ENCODE assay signal across 11 cellular contexts in the genomic region with DNA sequence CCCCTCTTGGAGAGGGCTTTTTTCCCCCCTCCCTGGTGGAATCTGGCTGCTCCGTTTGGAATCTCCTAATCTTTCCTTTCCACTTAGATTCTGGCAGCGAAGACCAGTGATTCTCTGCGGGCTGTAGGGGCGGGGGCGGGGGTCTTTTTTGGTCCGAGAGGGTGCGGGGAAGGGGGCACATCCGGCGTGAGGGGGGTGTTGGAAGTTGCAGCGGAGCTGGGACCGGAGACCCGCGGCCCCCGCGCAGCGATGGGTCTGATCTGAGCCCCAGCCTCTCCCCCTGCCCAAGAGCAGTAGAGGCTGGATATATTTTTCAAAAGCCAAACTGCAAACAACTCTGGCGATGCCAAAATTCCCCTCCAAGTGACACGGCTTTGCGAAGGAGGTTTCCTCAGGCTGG. TPM values are rescaled to one million over a fixed set of nuclear protein-coding genes. Genes with fewer than 3 reads are reported as not detected.
A peak's percentile ranks its signal among the peaks of the same experiment; 100 is the strongest.
DNase-seq lines count a peak whose midpoint lies in the region; ATAC-seq and TF ChIP-seq lines count a peak whose summit lies in the region.
"Had no signal": no experiment of that assay in that cellular context is flagged by ENCODE, and none has a peak within 500 bp of the region (broad histone marks: within the 10 kb centered on the region; RNA-seq: fewer than 3 reads in every experiment).

No MANE protein-coding gene starts in this region.

- H3K36me3 ChIP-seq in HEK293 (ENCODE audit: control insufficient read depth in 2 of 2, insufficient read depth in 1 of 2, low read length in 2 of 2) (no peaks in the 10 kb centered on the region), mammary epithelial cell (ENCODE audit: insufficient read depth, low read length) (no peaks in the 10 kb centered on the region), stomach (no peaks in the 10 kb centered on the region)

- H3K79me2 ChIP-seq in mammary epithelial cell (ENCODE audit: insufficient read depth, low read length) = no peaks in the 10 kb centered on the region

- TF ChIP-seq CTCF in HEK293 (tag by site-specific recombination; IDR thresholded peaks at IDR 0.05) = no peak
- no peak for TF ChIP-seq CTCF in mammary epithelial cell (conservative IDR thresholded peaks at IDR 0.05 in 1 of 2, IDR thresholded peaks at IDR 0.05 in 1 of 2; ENCODE audit: extremely low read depth in 1 of 2, insufficient read depth in 1 of 2, low read depth in 1 of 2, low read length in 2 of 2)
- TF ChIP-seq CTCF in stomach (IDR thresholded peaks at IDR 0.05) = no peak
- no peak for TF ChIP-seq CTCF in GM10248 (IDR thresholded peaks at IDR 0.05; ENCODE audit: control extremely low read depth, extremely low read depth, low read depth, missing control alignments)

- no peak overlapping the region for H3K9ac ChIP-seq in mammary epithelial cell (ENCODE audit: insufficient read depth, low read length)

- intact Hi-C loops in mammary epithelial cell (cut with micrococcal nuclease) = loop anchor here (10.0 kb wide), 1 partner anchor 569 kb away; no protein-coding TSS in a partner anchor
- intact Hi-C loops in stomach (cut with DNase I; ENCODE audit: low total_unique reads) = no loop called here

- no peak overlapping the region for H2AFZ ChIP-seq in mammary epithelial cell (ENCODE audit: low read depth, low read length)

- H3K9me3 ChIP-seq in HEK293 (ENCODE audit: control insufficient read depth, insufficient read depth, low read depth, low read length) (no peaks in the 10 kb centered on the region), mammary epithelial cell (replicated peaks; ENCODE audit: insufficient read depth, low read length) (no peaks in the 10 kb centered on the region), stomach (no peaks in the 10 kb centered on the region)

- no peaks in the 10 kb centered on the region for H3K4me1 ChIP-seq in HEK293 (ENCODE audit: control insufficient read depth, insufficient read depth, low read length)
- peaks cover 9% of the 10 kb centered on the region for H3K4me1 ChIP-seq in mammary epithelial cell (ENCODE audit: insufficient read depth, low read length)
- H3K4me1 ChIP-seq in stomach = peaks cover 18 to 31% (median 28%) of the 10 kb centered on the region in 4 donors

- WGBS in mammary epithelial cell (ENCODE audit: low coverage, missing lambda C conversion rate) = 0% methylated on average over 4 of the region's 19 CpGs
- 1 to 6% (median 2%) methylated on average over 16 to 19 of the region's 19 CpGs for WGBS in stomach, 5 donors

- no peak for TF ChIP-seq EP300 in stomach (IDR thresholded peaks at IDR 0.05)

- H3K27me3 ChIP-seq in mammary epithelial cell (ENCODE audit: insufficient read depth, low read length) (peaks cover 46% of the 10 kb centered on the region), stomach (peaks cover 0 to 54% (median 30%) of the 10 kb centered on the region in 3 donors)

- BruUV-seq in mammary epithelial cell (replicated peaks; lab: Mats Ljungman, UMichigan) = no TSS peak

- H4K20me1 ChIP-seq in mammary epithelial cell (ENCODE audit: insufficient read depth, low read length) = no peaks in the 10 kb centered on the region

- H3K4me3 ChIP-seq in HEK293 (ENCODE audit: low read depth, low read length) = peak overlapping the region; percentile 38
- no peak overlapping the region for H3K4me3 ChIP-seq in mammary epithelial cell (replicated peaks in 1 of 3; ENCODE audit: insufficient read depth in 1 of 3, low read depth in 2 of 3, low read length in 3 of 3)
- peak overlapping the region; percentile 44 to 54 (median 45) for H3K4me3 ChIP-seq in stomach
- H3K4me3 ChIP-seq: K562 had no signal

- dilution Hi-C loops in mammary epithelial cell (cut with HindIII; ENCODE audit: low sequenced_read_pairs) = no loop called here

- in situ Hi-C loops in mammary epithelial cell (cut with MboI; ENCODE audit: low sequenced_read_pairs in 2 of 2) = no loop called here

- ATAC-seq in HG03280 (IDR thresholded peaks at IDR 0.05; ENCODE audit: unreplicated experiment) = no peak
- no peak for ATAC-seq in HG03354 (IDR thresholded peaks at IDR 0.05; ENCODE audit: poor library complexity, severe bottlenecking, unreplicated experiment)
- ATAC-seq: K562 had no signal

- H3K4me2 ChIP-seq in mammary epithelial cell (ENCODE audit: insufficient read depth, low read depth, low read length) = peak overlapping the region; percentile 30

- POLR2A ChIA-PET in HEK293 (lab: Yijun Ruan, JAX) = no interaction called here
- POLR2A ChIA-PET in GM10248 (lab: Yijun Ruan, JAX) = no interaction called here

- H3K27ac ChIP-seq in HEK293 (ENCODE audit: extremely low read depth, low read depth, low read length) (no peak overlapping the region), mammary epithelial cell (ENCODE audit: insufficient read depth, low read depth, low read length) (no peak overlapping the region), stomach (no peak overlapping the region)
- H3K27ac ChIP-seq: epithelial cell of prostate had no signal

- DNase-seq in mammary epithelial cell (no peak), iPS-NIHi7 (ENCODE audit: extremely low spot score) (peak; percentile 14), stomach (no peak), GM10248 (ENCODE audit: extremely low spot score) (no peak), NCI-H510A treated with DMSO at 0.1 percent for 48 hours (lab: John Stamatoyannopoulos, UW) (no peak)
- DNase-seq: activated gamma-delta T cell had no signal

- CTCF ChIA-PET in HEK293 (lab: Yijun Ruan, JAX) (interaction anchor here (0.7 kb wide), 2 partner anchors 56 to 600 kb away, joined by 3 read pairs; no protein-coding TSS in a partner anchor), mammary epithelial cell (lab: Charles Lee; ENCODE audit: low non-redundant PET) (no interaction called here), GM10248 (lab: Yijun Ruan, JAX) (interaction anchor here (0.7 kb wide), 1 partner anchor 121 kb away, joined by 4 read pairs; no protein-coding TSS in a partner anchor)

- no peak for TF ChIP-seq POLR2A in stomach (IDR thresholded peaks at IDR 0.05)

TF ChIP-seq in HEK293, 187 proteins besides CTCF, POLR2A, EP300 and RAD21:
- TF ChIP-seq, protein P1, sequence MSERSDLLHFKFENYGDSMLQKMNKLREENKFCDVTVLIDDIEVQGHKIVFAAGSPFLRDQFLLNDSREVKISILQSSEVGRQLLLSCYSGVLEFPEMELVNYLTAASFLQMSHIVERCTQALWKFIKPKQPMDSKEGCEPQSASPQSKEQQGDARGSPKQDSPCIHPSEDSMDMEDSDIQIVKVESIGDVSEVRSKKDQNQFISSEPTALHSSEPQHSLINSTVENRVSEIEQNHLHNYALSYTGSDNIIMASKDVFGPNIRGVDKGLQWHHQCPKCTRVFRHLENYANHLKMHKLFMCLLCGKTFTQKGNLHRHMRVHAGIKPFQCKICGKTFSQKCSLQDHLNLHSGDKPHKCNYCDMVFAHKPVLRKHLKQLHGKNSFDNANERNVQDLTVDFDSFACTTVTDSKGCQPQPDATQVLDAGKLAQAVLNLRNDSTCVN (tag by site-specific recombination; optimal IDR thresholded peaks at IDR 0.05) = peak; percentile 9
- no peak for TF ChIP-seq ZXDB (tag by site-specific recombination; IDR thresholded peaks at IDR 0.05)
- TF ChIP-seq ZNF335 (tag by site-specific recombination; conservative IDR thresholded peaks at IDR 0.05) = 0 out of 2 replicates have a peak, but pooled peaks have one; percentile 21

RNA-seq across cellular contexts. Expression of a gene that starts 0.3 kb away (rescaled TPM):
- total RNA-seq in mammary epithelial cell (not detected), stomach (1 to 10 TPM in 1 of 5 donors, not detected in 4; 6.4 TPM)
- polyA plus RNA-seq in mammary epithelial cell (not detected), stomach (not detected)
- polyA minus RNA-seq in mammary epithelial cell = not detected
- polyA plus RNA-seq: K562 had no signal

Comparison
In these comparisons a context has a peak if more than half of its experiments do, and no peak if none do; other contexts are left out.
1. H3K4me3 ChIP-seq: peak in HEK293 (single experiment) and stomach (4 of 4); none in mammary epithelial cell (0 of 3).